Comparison of ENCODE assay signal across 8 cellular contexts in the genomic region with DNA sequence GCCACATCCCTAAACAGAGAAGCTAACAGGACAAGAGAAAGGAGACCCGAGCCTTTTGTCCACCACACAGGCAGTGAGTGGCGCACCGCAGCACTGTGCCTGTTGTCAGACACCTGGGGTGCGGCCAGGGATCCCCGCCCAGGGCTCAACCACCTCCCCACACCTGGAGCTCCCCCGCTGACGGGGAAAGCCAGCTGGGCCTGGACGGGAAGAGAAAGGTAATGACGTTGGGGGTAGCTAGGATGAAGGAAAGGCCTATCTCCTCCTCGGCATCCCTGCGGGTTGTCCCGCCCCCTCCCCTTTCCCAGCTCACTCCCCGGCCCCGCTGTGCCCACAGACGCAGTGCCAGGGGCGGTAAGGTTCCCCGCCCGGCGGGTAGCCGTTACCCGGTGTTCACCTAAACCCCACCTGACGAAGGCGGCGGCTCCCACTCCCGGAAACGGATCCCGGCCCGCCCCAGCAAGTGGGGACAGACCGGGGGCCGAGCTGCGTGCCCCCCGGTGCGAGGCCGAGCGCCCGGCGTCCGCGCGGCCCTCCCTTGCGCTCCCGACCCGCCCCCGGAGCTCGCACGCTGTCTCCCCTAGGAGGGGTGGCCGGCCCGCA. TPM values are rescaled to one million over a fixed set of nuclear protein-coding genes. Genes with fewer than 3 reads are reported as not detected.
DNase-seq lines count a peak whose midpoint lies in the region; ATAC-seq, FAIRE-seq and TF ChIP-seq lines count a peak whose summit lies in the region.

No MANE protein-coding gene starts in this region.

- H3K9me3 ChIP-seq in Peyer's patch (no peaks in the 10 kb centered on the region), hepatocyte (ENCODE audit: low read depth) (no peaks in the 10 kb centered on the region), skeletal muscle satellite cell (replicated peaks; ENCODE audit: low read length) (no peaks in the 10 kb centered on the region)

- H3K4me2 ChIP-seq in hepatocyte (peak overlapping the region; percentile 96), skeletal muscle satellite cell (ENCODE audit: low read length) (peak overlapping the region; percentile 97)

- peak overlapping the region; percentile 98 for H3K4me3 Mint-ChIP-seq in activated naive CD8-positive, alpha-beta T cell treated with anti-CD3 and anti-CD28 coated beads, Interleukin-2, amount 10 ng/mL, durations not matched to agents 7 days and 5 days

- H3K9ac ChIP-seq in skeletal muscle satellite cell (ENCODE audit: low read depth, low read length), result peak overlapping the region; percentile 92

- H3K27ac Mint-ChIP-seq in activated naive CD8-positive, alpha-beta T cell treated with anti-CD3 and anti-CD28 coated beads, Interleukin-2, amount 10 ng/mL, durations not matched to agents 7 days and 5 days, result peak overlapping the region; percentile 98

- peak; percentile 54 for FAIRE-seq in GM18507 (lab: Jason Lieb, UNC)

- ATAC-seq in HG02970 (IDR thresholded peaks at IDR 0.05; ENCODE audit: low FRiP score, unreplicated experiment), result peak; percentile 9
- ATAC-seq in activated naive CD8-positive, alpha-beta T cell treated with anti-CD3 and anti-CD28 coated beads, Interleukin-2, amount 10 ng/mL, durations not matched to agents 7 days and 5 days (ENCODE audit: low read depth), result no peak

- H3K36me3 Mint-ChIP-seq in activated naive CD8-positive, alpha-beta T cell treated with anti-CD3 and anti-CD28 coated beads, Interleukin-2, amount 10 ng/mL, durations not matched to agents 7 days and 5 days, result peaks cover 10% of the 10 kb centered on the region

- no peaks in the 10 kb centered on the region for H3K27me3 Mint-ChIP-seq in activated naive CD8-positive, alpha-beta T cell treated with anti-CD3 and anti-CD28 coated beads, Interleukin-2, amount 10 ng/mL, durations not matched to agents 7 days and 5 days

- H3K9me3 Mint-ChIP-seq in activated naive CD8-positive, alpha-beta T cell treated with anti-CD3 and anti-CD28 coated beads, Interleukin-2, amount 10 ng/mL, durations not matched to agents 7 days and 5 days, result no peaks in the 10 kb centered on the region

- peaks cover 6% of the 10 kb centered on the region for H4K20me1 ChIP-seq in hepatocyte (ENCODE audit: insufficient read depth, poor library complexity, severe bottlenecking)

- H3K4me3 ChIP-seq in Peyer's patch (peak overlapping the region; percentile 80 to 100 (median 98)), hepatocyte (peak overlapping the region; percentile 64), skeletal muscle satellite cell (ENCODE audit: low read length) (peak overlapping the region; percentile 99)

- POLR2A ChIA-PET in activated naive CD8-positive, alpha-beta T cell treated with anti-CD3 and anti-CD28 coated beads, Interleukin-2, amount 10 ng/mL, durations not matched to agents 7 days and 5 days (lab: Charles Lee), result interaction anchor here (0.6 to 4.9 kb wide), 20 partner anchors 8 to 452 kb away, joined by 3 to 44 read pairs (median 4); a partner anchor contains a TSS

- H3K27ac ChIP-seq in Peyer's patch (peak overlapping the region; percentile 87 to 94 (median 92)), hepatocyte (peak overlapping the region; percentile 86)

- DNase-seq in GM18507 (ENCODE audit: extremely low spot score, insufficient read length, low read depth) (peak; percentile 23), Peyer's patch (peak; percentile 46 to 74 (median 72)), hepatocyte (ENCODE audit: low spot score) (peak; percentile 63), ecto neural progenitor cell (ENCODE audit: low spot score) (no peak), SKM-1 (lab: John Stamatoyannopoulos, UW; ENCODE audit: unreplicated experiment) (no peak)
- DNase-seq in activated naive CD8-positive, alpha-beta T cell treated with anti-CD3 and anti-CD28 coated beads, Interleukin-2, amount 10 ng/mL, durations not matched to agents 7 days and 5 days, result peak; percentile 58

- TF ChIP-seq CTCF in Peyer's patch (IDR thresholded peaks at IDR 0.05) (peak in 1 of 6 experiments; percentile 9), hepatocyte (IDR thresholded peaks at IDR 0.05; ENCODE audit: poor library complexity) (no peak)

- H3K4me1 Mint-ChIP-seq in activated naive CD8-positive, alpha-beta T cell treated with anti-CD3 and anti-CD28 coated beads, Interleukin-2, amount 10 ng/mL, durations not matched to agents 7 days and 5 days, result peaks cover 23% of the 10 kb centered on the region

- no peak for TF ChIP-seq POLR2A in Peyer's patch (IDR thresholded peaks at IDR 0.05)

- H2AFZ ChIP-seq in hepatocyte, result peak overlapping the region; percentile 64

- H3K27me3 ChIP-seq in Peyer's patch (no peaks in the 10 kb centered on the region), hepatocyte (no peaks in the 10 kb centered on the region), skeletal muscle satellite cell (ENCODE audit: control insufficient read depth, insufficient read depth, low read length) (no peaks in the 10 kb centered on the region)

- H3K9me2 ChIP-seq in hepatocyte (replicated peaks; ENCODE audit: insufficient read depth), result no peaks in the 10 kb centered on the region

- peaks cover 32% of the 10 kb centered on the region for H3K79me2 ChIP-seq in hepatocyte

- H3K36me3 ChIP-seq in Peyer's patch (peaks cover 0 to 40% (median 0%) of the 10 kb centered on the region in 3 donors), hepatocyte (replicated peaks; ENCODE audit: insufficient read depth, low read depth) (no peaks in the 10 kb centered on the region), skeletal muscle satellite cell (ENCODE audit: insufficient read depth, low read length) (peaks cover 40% of the 10 kb centered on the region)

- H3K4me1 ChIP-seq in Peyer's patch, result peaks cover 0 to 23% (median 9%) of the 10 kb centered on the region in 4 donors
- H3K4me1 ChIP-seq in hepatocyte (ENCODE audit: insufficient read depth), result peaks cover 13% of the 10 kb centered on the region
- H3K4me1 ChIP-seq in skeletal muscle satellite cell (ENCODE audit: control insufficient read depth, insufficient read depth, low read length), result peaks cover 17% of the 10 kb centered on the region

- under 1% methylated on average over 36 of the region's 48 CpGs for WGBS in hepatocyte (ENCODE audit: low lambda C conversion rate, missing lambda C conversion rate)

RNA-seq across cellular contexts. Expression of a gene that starts 0.5 kb away (rescaled TPM):
- 10 to 100 TPM; 65.2 to 97.7 (median 66.9) TPM for total RNA-seq in Peyer's patch
- 10 to 100 TPM; 76.5 to 83.1 TPM for total RNA-seq in activated naive CD8-positive, alpha-beta T cell treated with anti-CD3 and anti-CD28 coated beads, Interleukin-2, amount 10 ng/mL, durations not matched to agents 7 days and 5 days
- total RNA-seq in hepatocyte, result 168 and 197 TPM in 2 replicates
- polyA plus RNA-seq in hepatocyte, result 122 and 125 TPM in 2 replicates
- 143 and 161 TPM in 2 replicates for total RNA-seq in skeletal muscle satellite cell (2012; rRNA removed)

RNA-seq across cellular contexts. Expression of a gene that starts 11.1 kb away (rescaled TPM):
- total RNA-seq in Peyer's patch (10 to 100 TPM; 26.3 to 72.6 (median 37.2) TPM), hepatocyte (31.8 and 36.9 TPM in 2 replicates)
- 10 to 100 TPM; 41.2 to 46.2 TPM for total RNA-seq in activated naive CD8-positive, alpha-beta T cell treated with anti-CD3 and anti-CD28 coated beads, Interleukin-2, amount 10 ng/mL, durations not matched to agents 7 days and 5 days
- polyA plus RNA-seq in hepatocyte, result 26.5 and 31.8 TPM in 2 replicates
- 18.6 and 21.0 TPM in 2 replicates for total RNA-seq in skeletal muscle satellite cell (2012; rRNA removed)

RNA-seq across cellular contexts. Expression of a gene that starts 25.8 kb away (rescaled TPM):
- total RNA-seq in Peyer's patch (100 to 1,000 TPM in 3 of 4 donors, 10 to 100 TPM in 1; 18.2 to 253 (median 209) TPM), hepatocyte (68.0 and 87.4 TPM in 2 replicates)
- 10 to 100 TPM; 20.3 to 23.9 TPM for total RNA-seq in activated naive CD8-positive, alpha-beta T cell treated with anti-CD3 and anti-CD28 coated beads, Interleukin-2, amount 10 ng/mL, durations not matched to agents 7 days and 5 days
- 63.5 and 82.3 TPM in 2 replicates for polyA plus RNA-seq in hepatocyte
- 9.4 and 9.6 TPM in 2 replicates for total RNA-seq in skeletal muscle satellite cell (2012; rRNA removed)

RNA-seq across cellular contexts. Expression of a gene that starts 28.2 kb away (rescaled TPM):
- total RNA-seq in Peyer's patch (10 to 100 TPM; 10.7 to 21.7 (median 15.0) TPM), hepatocyte (10.9 and 11.9 TPM in 2 replicates)
- 10 to 100 TPM; 18.0 to 18.8 TPM for total RNA-seq in activated naive CD8-positive, alpha-beta T cell treated with anti-CD3 and anti-CD28 coated beads, Interleukin-2, amount 10 ng/mL, durations not matched to agents 7 days and 5 days
- 34.5 and 37.7 TPM in 2 replicates for polyA plus RNA-seq in hepatocyte
- 10.5 and 15.0 TPM in 2 replicates for total RNA-seq in skeletal muscle satellite cell (2012; rRNA removed)

RNA-seq across cellular contexts. Expression of a gene that starts 37.9 kb away (rescaled TPM):
- 100 to 1,000 TPM in 1 of 4 donors, 10 to 100 TPM in 3; 52.8 to 104 (median 77.8) TPM for total RNA-seq in Peyer's patch
- 10 to 100 TPM; 80.5 to 84.4 TPM for total RNA-seq in activated naive CD8-positive, alpha-beta T cell treated with anti-CD3 and anti-CD28 coated beads, Interleukin-2, amount 10 ng/mL, durations not matched to agents 7 days and 5 days
- total RNA-seq in hepatocyte, result 78.5 and 96.1 TPM in 2 replicates
- 174 and 175 TPM in 2 replicates for polyA plus RNA-seq in hepatocyte
- total RNA-seq in skeletal muscle satellite cell (2012; rRNA removed), result 81.4 and 81.9 TPM in 2 replicates

Comparison
In these comparisons a context has a peak if more than half of its experiments do, and no peak if none do; other contexts are left out.
1. DNase-seq: peak in GM18507 (single experiment), Peyer's patch (3 of 3), activated naive CD8-positive, alpha-beta T cell treated with anti-CD3 and anti-CD28 coated beads, Interleukin-2, amount 10 ng/mL, durations not matched to agents 7 days and 5 days (single experiment) and hepatocyte (single experiment); none in ecto neural progenitor cell (single experiment) and SKM-1 (single experiment).
2. Peak in every context shown above with its lines, with median percentiles within 50 percentile points of each other: H3K4me3 ChIP-seq.